In genomic region chr19:47490031-47490430, GRCh38 we compare ENCODE assay signal across 1 cellular context.
TF ChIP-seq lines count a peak whose summit lies in the region.

No MANE protein-coding gene starts in this region.

TF ChIP-seq in IMR-90, 13 proteins besides CTCF, POLR2A, EP300 and RAD21:
- TF ChIP-seq MXI1 (IDR thresholded peaks at IDR 0.05; ENCODE audit: borderline replicate concordance, low read depth, low read length) (no peak), NFE2L2 (IDR thresholded peaks at IDR 0.05; ENCODE audit: low read depth, low read length) (no peak), CHD1 (IDR thresholded peaks at IDR 0.05; ENCODE audit: low read depth, low read length) (no peak), MAFK (IDR thresholded peaks at IDR 0.05; ENCODE audit: low read depth, low read length) (no peak), ELK1 (IDR thresholded peaks at IDR 0.05; ENCODE audit: borderline replicate concordance, low read depth, low read length) (no peak), RFX5 (IDR thresholded peaks at IDR 0.05; ENCODE audit: low read depth, low read length) (no peak), RCOR1 (IDR thresholded peaks at IDR 0.05; ENCODE audit: insufficient replicate concordance, low read length) (no peak), CEBPB (IDR thresholded peaks at IDR 0.05; ENCODE audit: low read depth, low read length) (no peak), FOS (IDR thresholded peaks at IDR 0.05; ENCODE audit: low read depth, low read length) (no peak), MAZ (IDR thresholded peaks at IDR 0.05; ENCODE audit: borderline replicate concordance, low read depth, low read length) (no peak)
